Comparison of ENCODE assay signal across 1 cellular context in the genomic region with DNA sequence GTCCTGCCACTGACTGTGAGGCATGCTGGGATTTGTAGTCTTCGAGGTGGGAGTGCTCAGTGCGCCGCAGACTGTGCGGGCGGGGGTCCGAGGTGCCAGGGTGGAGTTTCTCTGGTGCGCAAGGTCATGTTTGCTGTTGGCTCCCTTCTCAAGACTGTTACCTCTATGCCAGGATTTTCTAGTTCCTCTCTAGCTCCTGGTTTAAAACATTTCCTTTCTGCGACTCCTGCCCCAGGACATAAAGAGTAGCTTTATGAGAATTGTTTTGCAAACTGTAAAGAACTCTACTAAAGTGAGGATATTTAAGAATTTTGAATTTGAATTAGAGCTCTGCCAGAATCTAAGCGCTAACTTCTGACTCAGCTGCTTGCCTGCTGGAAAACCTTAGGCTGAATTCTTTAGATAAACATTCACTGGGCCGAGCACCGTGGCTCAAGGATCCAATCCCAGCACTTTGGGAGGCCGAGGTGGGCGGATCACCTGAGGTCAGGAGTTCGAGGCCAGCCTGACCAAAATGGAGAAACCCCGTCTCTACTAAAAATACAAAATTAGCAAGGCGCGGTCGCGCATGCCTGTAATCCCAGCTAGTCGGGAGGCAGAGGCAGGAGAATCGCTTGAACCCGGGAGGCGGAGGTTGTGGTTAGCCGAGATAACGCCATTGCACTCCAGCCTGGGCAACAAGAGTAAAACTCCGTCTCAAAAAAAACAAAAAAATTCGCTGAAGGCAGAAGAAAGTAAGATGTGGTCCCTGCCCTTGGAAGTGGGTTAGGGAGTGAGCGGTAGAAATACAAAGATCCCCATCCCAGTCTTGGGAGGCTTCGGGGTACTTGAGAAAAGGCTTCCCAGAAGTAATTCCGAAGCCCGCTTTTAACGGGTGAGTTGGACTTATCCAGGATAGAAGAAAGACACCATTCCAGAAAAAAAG.
TF ChIP-seq lines count a peak whose summit lies in the region.

No MANE protein-coding gene starts in this region.

TF ChIP-seq in K562, 482 proteins besides CTCF, POLR2A, EP300 and RAD21 (continued from another document):
- TF ChIP-seq, protein P1, sequence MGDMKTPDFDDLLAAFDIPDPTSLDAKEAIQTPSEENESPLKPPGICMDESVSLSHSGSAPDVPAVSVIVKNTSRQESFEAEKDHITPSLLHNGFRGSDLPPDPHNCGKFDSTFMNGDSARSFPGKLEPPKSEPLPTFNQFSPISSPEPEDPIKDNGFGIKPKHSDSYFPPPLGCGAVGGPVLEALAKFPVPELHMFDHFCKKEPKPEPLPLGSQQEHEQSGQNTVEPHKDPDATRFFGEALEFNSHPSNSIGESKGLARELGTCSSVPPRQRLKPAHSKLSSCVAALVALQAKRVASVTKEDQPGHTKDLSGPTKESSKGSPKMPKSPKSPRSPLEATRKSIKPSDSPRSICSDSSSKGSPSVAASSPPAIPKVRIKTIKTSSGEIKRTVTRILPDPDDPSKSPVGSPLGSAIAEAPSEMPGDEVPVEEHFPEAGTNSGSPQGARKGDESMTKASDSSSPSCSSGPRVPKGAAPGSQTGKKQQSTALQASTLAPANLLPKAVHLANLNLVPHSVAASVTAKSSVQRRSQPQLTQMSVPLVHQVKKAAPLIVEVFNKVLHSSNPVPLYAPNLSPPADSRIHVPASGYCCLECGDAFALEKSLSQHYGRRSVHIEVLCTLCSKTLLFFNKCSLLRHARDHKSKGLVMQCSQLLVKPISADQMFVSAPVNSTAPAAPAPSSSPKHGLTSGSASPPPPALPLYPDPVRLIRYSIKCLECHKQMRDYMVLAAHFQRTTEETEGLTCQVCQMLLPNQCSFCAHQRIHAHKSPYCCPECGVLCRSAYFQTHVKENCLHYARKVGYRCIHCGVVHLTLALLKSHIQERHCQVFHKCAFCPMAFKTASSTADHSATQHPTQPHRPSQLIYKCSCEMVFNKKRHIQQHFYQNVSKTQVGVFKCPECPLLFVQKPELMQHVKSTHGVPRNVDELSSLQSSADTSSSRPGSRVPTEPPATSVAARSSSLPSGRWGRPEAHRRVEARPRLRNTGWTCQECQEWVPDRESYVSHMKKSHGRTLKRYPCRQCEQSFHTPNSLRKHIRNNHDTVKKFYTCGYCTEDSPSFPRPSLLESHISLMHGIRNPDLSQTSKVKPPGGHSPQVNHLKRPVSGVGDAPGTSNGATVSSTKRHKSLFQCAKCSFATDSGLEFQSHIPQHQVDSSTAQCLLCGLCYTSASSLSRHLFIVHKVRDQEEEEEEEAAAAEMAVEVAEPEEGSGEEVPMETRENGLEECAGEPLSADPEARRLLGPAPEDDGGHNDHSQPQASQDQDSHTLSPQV (IDR thresholded peaks at IDR 0.05): 0 out of 2 replicates have a peak, but pooled peaks have one; percentile 57
- TF ChIP-seq SREBF1 (IDR thresholded peaks at IDR 0.05; ENCODE audit: borderline replicate concordance, low read depth, low read length) (no peak), NCOR1 (IDR thresholded peaks at IDR 0.05) (peak; percentile 32; the same call in 1 of the 2 replicates), HSF4 (CRISPR knock-in tag; IDR thresholded peaks at IDR 0.05; ENCODE audit: borderline replicate concordance) (no peak), NCOA4 (IDR thresholded peaks at IDR 0.05; ENCODE audit: partially characterized antibody) (no peak), WHSC1 (IDR thresholded peaks at IDR 0.05; ENCODE audit: low read length) (no peak), ZNF146 (CRISPR knock-in tag; IDR thresholded peaks at IDR 0.05; ENCODE audit: unreplicated experiment) (no peak), ILK (tag; IDR thresholded peaks at IDR 0.05; ENCODE audit: borderline replicate concordance, low read depth) (no peak), KDM5B (IDR thresholded peaks at IDR 0.05; ENCODE audit: insufficient replicate concordance, low read depth, low read length) (peak; percentile 33), JUN (IDR thresholded peaks at IDR 0.05; ENCODE audit: borderline replicate concordance, low read depth, low read length) (no peak; the same call in 1 of the 2 replicates), JUN (CRISPR knock-in tag; IDR thresholded peaks at IDR 0.05; ENCODE audit: borderline replicate concordance) (0 out of 2 replicates have a peak, but pooled peaks have one; percentile 12)
- TF ChIP-seq, protein P2, sequence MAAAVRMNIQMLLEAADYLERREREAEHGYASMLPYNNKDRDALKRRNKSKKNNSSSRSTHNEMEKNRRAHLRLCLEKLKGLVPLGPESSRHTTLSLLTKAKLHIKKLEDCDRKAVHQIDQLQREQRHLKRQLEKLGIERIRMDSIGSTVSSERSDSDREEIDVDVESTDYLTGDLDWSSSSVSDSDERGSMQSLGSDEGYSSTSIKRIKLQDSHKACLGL (CRISPR knock-in tag; IDR thresholded peaks at IDR 0.05; ENCODE audit: borderline replicate concordance, poor library complexity, severe bottlenecking): no peak
- TF ChIP-seq, protein P3, sequence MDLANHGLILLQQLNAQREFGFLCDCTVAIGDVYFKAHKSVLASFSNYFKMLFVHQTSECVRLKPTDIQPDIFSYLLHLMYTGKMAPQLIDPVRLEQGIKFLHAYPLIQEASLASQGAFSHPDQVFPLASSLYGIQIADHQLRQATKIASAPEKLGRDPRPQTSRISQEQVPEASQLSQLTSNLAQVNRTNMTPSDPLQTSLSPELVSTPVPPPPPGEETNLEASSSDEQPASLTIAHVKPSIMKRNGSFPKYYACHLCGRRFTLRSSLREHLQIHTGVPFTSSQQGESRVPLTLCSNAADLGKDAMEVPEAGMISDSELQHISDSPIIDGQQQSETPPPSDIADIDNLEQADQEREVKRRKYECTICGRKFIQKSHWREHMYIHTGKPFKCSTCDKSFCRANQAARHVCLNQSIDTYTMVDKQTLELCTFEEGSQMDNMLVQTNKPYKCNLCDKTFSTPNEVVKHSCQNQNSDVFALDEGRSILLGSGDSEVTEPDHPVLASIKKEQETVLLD (IDR thresholded peaks at IDR 0.05): no peak
- TF ChIP-seq, protein P4, sequence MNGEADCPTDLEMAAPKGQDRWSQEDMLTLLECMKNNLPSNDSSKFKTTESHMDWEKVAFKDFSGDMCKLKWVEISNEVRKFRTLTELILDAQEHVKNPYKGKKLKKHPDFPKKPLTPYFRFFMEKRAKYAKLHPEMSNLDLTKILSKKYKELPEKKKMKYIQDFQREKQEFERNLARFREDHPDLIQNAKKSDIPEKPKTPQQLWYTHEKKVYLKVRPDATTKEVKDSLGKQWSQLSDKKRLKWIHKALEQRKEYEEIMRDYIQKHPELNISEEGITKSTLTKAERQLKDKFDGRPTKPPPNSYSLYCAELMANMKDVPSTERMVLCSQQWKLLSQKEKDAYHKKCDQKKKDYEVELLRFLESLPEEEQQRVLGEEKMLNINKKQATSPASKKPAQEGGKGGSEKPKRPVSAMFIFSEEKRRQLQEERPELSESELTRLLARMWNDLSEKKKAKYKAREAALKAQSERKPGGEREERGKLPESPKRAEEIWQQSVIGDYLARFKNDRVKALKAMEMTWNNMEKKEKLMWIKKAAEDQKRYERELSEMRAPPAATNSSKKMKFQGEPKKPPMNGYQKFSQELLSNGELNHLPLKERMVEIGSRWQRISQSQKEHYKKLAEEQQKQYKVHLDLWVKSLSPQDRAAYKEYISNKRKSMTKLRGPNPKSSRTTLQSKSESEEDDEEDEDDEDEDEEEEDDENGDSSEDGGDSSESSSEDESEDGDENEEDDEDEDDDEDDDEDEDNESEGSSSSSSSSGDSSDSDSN (IDR thresholded peaks at IDR 0.05; ENCODE audit: borderline replicate concordance in 1 of 2, low read depth in 2 of 2, low read length in 2 of 2): 0 out of 4 replicates have a peak, but pooled peaks of 1 of the 2 experiments have one; percentile 13
